Comparison of ENCODE assay signal across 9 cellular contexts in genomic region chr2:134466141-134466540, GRCh38.
DNase-seq lines count a peak whose midpoint lies in the region; ATAC-seq and TF ChIP-seq lines count a peak whose summit lies in the region.
"Had no signal": no experiment of that assay in that cellular context is flagged by ENCODE, and none has a peak within 500 bp of the region (broad histone marks: within the 10 kb centered on the region; RNA-seq: fewer than 3 reads in every experiment).

No MANE protein-coding gene starts in this region.

- POLR2A ChIA-PET in CD4-positive, alpha-beta memory T cell (lab: Charles Lee; ENCODE audit: partially characterized antibody): interaction anchor here (0.6 kb wide), 1 partner anchor 353 kb away, joined by 3 read pairs; no protein-coding TSS in a partner anchor

- H3K4me1 ChIP-seq in CD4-positive, alpha-beta memory T cell (ENCODE audit: insufficient read depth, low read length): no peaks in the 10 kb centered on the region
- H3K4me1 ChIP-seq in mucosa of descending colon (ENCODE audit: low read depth): no peaks in the 10 kb centered on the region

- TF ChIP-seq CTCF in astrocyte of the spinal cord (IDR thresholded peaks at IDR 0.05; ENCODE audit: low read depth, low read length) (peak; percentile 13), mucosa of descending colon (IDR thresholded peaks at IDR 0.05) (no peak)

- H3K27ac Mint-ChIP-seq in CD4-positive, alpha-beta memory T cell: no peak overlapping the region
- H3K27ac Mint-ChIP-seq: activated naive CD8-positive, alpha-beta T cell treated with anti-CD3 and anti-CD28 coated beads, Interleukin-2, amount 10 ng/mL, durations not matched to agents 7 days and 5 days had no signal

- no peaks in the 10 kb centered on the region for H3K4me1 Mint-ChIP-seq in CD4-positive, alpha-beta memory T cell
- H3K4me1 Mint-ChIP-seq: activated naive CD8-positive, alpha-beta T cell treated with anti-CD3 and anti-CD28 coated beads, Interleukin-2, amount 10 ng/mL, durations not matched to agents 7 days and 5 days had no signal

- no peak overlapping the region for H3K4me3 Mint-ChIP-seq in CD4-positive, alpha-beta memory T cell
- H3K4me3 Mint-ChIP-seq: activated naive CD8-positive, alpha-beta T cell treated with anti-CD3 and anti-CD28 coated beads, Interleukin-2, amount 10 ng/mL, durations not matched to agents 7 days and 5 days had no signal

- ATAC-seq in GM21576 (IDR thresholded peaks at IDR 0.05; ENCODE audit: unreplicated experiment): peak; percentile 66
- peak; percentile 46 for ATAC-seq in mucosa of descending colon
- ATAC-seq in GM19328 (IDR thresholded peaks at IDR 0.05; ENCODE audit: unreplicated experiment): no peak
- ATAC-seq in GM18873 (IDR thresholded peaks at IDR 0.05; ENCODE audit: low FRiP score, unreplicated experiment): no peak
- ATAC-seq in GM21825 (IDR thresholded peaks at IDR 0.05; ENCODE audit: unreplicated experiment): no peak

- H3K4me3 ChIP-seq in CD4-positive, alpha-beta memory T cell (ENCODE audit: low read length in 2 of 2): no peak overlapping the region
- no peak overlapping the region for H3K4me3 ChIP-seq in astrocyte of the spinal cord (ENCODE audit: low read depth, low read length)
- H3K4me3 ChIP-seq in mucosa of descending colon: no peak overlapping the region

- H3K36me3 ChIP-seq in CD4-positive, alpha-beta memory T cell (ENCODE audit: insufficient read depth, low read length): no peaks in the 10 kb centered on the region
- no peaks in the 10 kb centered on the region for H3K36me3 ChIP-seq in mucosa of descending colon (ENCODE audit: low read depth)

- H3K9me3 ChIP-seq in CD4-positive, alpha-beta memory T cell (ENCODE audit: control insufficient read depth in 1 of 2, low read length in 2 of 2): no peaks in the 10 kb centered on the region
- H3K9me3 ChIP-seq in mucosa of descending colon: no peaks in the 10 kb centered on the region

- H3K27me3 Mint-ChIP-seq in CD4-positive, alpha-beta memory T cell: no peaks in the 10 kb centered on the region
- H3K27me3 Mint-ChIP-seq: activated naive CD8-positive, alpha-beta T cell treated with anti-CD3 and anti-CD28 coated beads, Interleukin-2, amount 10 ng/mL, durations not matched to agents 7 days and 5 days had no signal

- no peaks in the 10 kb centered on the region for H3K36me3 Mint-ChIP-seq in CD4-positive, alpha-beta memory T cell
- H3K36me3 Mint-ChIP-seq: activated naive CD8-positive, alpha-beta T cell treated with anti-CD3 and anti-CD28 coated beads, Interleukin-2, amount 10 ng/mL, durations not matched to agents 7 days and 5 days had no signal

- no peaks in the 10 kb centered on the region for H3K27me3 ChIP-seq in CD4-positive, alpha-beta memory T cell (ENCODE audit: insufficient read depth, low read length)

- intact Hi-C loops in CD4-positive, alpha-beta memory T cell (cut with micrococcal nuclease): loop anchor here (10.0 kb wide), 1 partner anchor 229 kb away; no protein-coding TSS in a partner anchor
- intact Hi-C loops in mucosa of descending colon (cut with DNase I, micrococcal nuclease): no loop called here

- no peak overlapping the region for H3K27ac ChIP-seq in CD4-positive, alpha-beta memory T cell (ENCODE audit: low read depth, low read length)

- in situ Hi-C loops in astrocyte of the spinal cord (cut with HindIII; ENCODE audit: low sequenced_read_pairs): no loop called here

- CTCF ChIA-PET in CD4-positive, alpha-beta memory T cell (lab: Charles Lee; ENCODE audit: partially characterized antibody): interaction anchor here (1.6 to 2.2 kb wide), 2 partner anchors 14 to 228 kb away, joined by 4 to 7 read pairs; no protein-coding TSS in a partner anchor

- DNase-seq in CD4-positive, alpha-beta memory T cell: peak in 4 of 5 donors; percentile 10 to 22 (median 14)
- DNase-seq in NCI-H524 treated with DMSO at 0.1 percent for 48 hours (lab: John Stamatoyannopoulos, UW) (peak; percentile 6), astrocyte of the spinal cord (ENCODE audit: low read depth, low spot score) (no peak), mucosa of descending colon (peak in 1 of 3 donors; percentile 59)
- DNase-seq: activated naive CD8-positive, alpha-beta T cell treated with anti-CD3 and anti-CD28 coated beads, Interleukin-2, amount 10 ng/mL, durations not matched to agents 7 days and 5 days had no signal

- H3K9me3 Mint-ChIP-seq in CD4-positive, alpha-beta memory T cell: peaks cover 0 to 3% (median 0%) of the 10 kb centered on the region in 8 donors
- H3K9me3 Mint-ChIP-seq: activated naive CD8-positive, alpha-beta T cell treated with anti-CD3 and anti-CD28 coated beads, Interleukin-2, amount 10 ng/mL, durations not matched to agents 7 days and 5 days had no signal

Comparison
In these comparisons a context has a peak if more than half of its experiments do, and no peak if none do; other contexts are left out.
1. ATAC-seq: peak in GM21576 (single experiment) and mucosa of descending colon (single experiment); none in GM19328 (single experiment), GM18873 (single experiment) and GM21825 (single experiment).